In the genomic region with DNA sequence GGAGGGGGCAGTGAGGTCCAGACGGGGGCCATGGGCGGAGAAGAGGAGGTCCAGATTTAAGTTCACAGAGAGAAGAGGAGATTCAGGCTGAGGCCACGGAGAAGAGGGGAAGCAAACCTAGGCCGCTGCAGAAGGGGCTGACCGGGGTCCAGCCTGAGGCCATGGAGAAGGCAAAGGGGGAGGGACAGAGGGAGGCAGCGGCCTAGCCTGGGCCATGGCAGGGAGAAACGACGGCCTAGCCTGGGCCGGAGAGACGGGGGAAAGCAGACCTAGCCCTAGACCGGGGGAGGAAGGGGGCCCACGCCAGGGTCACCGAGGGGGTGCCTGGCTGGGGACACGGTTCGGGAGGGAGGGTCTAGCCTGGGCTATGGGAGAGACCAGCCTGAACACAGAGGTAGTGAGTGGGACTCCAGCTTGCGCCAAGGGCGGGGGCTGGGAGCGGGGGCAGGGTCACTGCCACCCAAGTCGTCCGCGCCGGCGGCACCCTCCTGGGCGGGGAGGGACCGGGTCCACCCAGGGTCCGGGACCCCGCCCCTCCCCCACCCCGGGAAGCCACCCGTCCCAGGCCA, we compare ENCODE assay signal across 8 cellular contexts. TPM values are rescaled to one million over a fixed set of nuclear protein-coding genes. Genes with fewer than 3 reads are reported as not detected.
A peak's percentile ranks its signal among the peaks of the same experiment; 100 is the strongest.
DNase-seq lines count a peak whose midpoint lies in the region; ATAC-seq, FAIRE-seq and TF ChIP-seq lines count a peak whose summit lies in the region.

No MANE protein-coding gene starts in this region.

- POLR2A ChIA-PET in H1 (lab: Charles Lee; ENCODE audit: partially characterized antibody): interaction anchor here (1.0 to 6.1 kb wide), 6 partner anchors 11 to 43 kb away, joined by 3 to 86 read pairs (median 4); no protein-coding TSS in a partner anchor

- H4K20me1 ChIP-seq in H1 (replicated peaks in 1 of 2; ENCODE audit: control insufficient read depth in 1 of 2, insufficient read depth in 2 of 2, low read length in 2 of 2): peaks cover 26 to 33% of the 10 kb centered on the region in 2 experiments

- H2BK12ac ChIP-seq in H1 (ENCODE audit: low read depth, low read length): peak overlapping the region; percentile 78; the same call in 1 of the 2 replicates

- H3K27me3 ChIP-seq in RWPE2 (ENCODE audit: insufficient read depth, poor library complexity, severe bottlenecking) (no peaks in the 10 kb centered on the region), H1 (replicated peaks in 1 of 4; ENCODE audit: control insufficient read depth in 3 of 4, extremely low read depth in 1 of 4, insufficient read depth in 3 of 4, low read length in 3 of 4) (no peaks in the 10 kb centered on the region), muscle layer of colon (ENCODE audit: control insufficient read depth in 1 of 2, insufficient read depth in 2 of 2, low read length in 2 of 2) (no peaks in the 10 kb centered on the region)

- peak overlapping the region; percentile 78 to 82 for H3K4me2 ChIP-seq in H1 (ENCODE audit: insufficient read depth in 1 of 2, low read depth in 2 of 2, low read length in 2 of 2)

- in situ Hi-C loops in GM13977 (cut with MboI; ENCODE audit: low pct_unique_long_range_greater_than_20kb, low sequenced_read_pairs, unreplicated experiment): no loop called here

- peaks cover 17% of the 10 kb centered on the region for H3K23me2 ChIP-seq in H1 (ENCODE audit: low read depth, low read length)

- H3K9me3 ChIP-seq in RWPE2 (ENCODE audit: severe bottlenecking) (no peaks in the 10 kb centered on the region), H1 (ENCODE audit: insufficient read depth in 2 of 2, low read depth in 1 of 2, low read length in 1 of 2) (no peaks in the 10 kb centered on the region), muscle layer of colon (ENCODE audit: low read length) (no peaks in the 10 kb centered on the region)

- DNase-seq in activated CD8-positive, alpha-beta memory T cell treated with anti-CD3 and anti-CD28 coated beads for 24 hours: peak; percentile 70
- no peak for DNase-seq in activated CD8-positive, alpha-beta memory T cell treated with anti-CD3 and anti-CD28 coated beads, Interleukin-2, amount 50 U/mL, for 48 hours
- peak; percentile 68 for DNase-seq in RWPE2 (ENCODE audit: low spot score)
- DNase-seq in H1 (ENCODE audit: low read depth in 1 of 2, low spot score in 2 of 2): peak in 1 of 2 experiments; percentile 77
- DNase-seq in NCI-H1436 (lab: John Stamatoyannopoulos, UW): no peak
- no peak for DNase-seq in GM13977 (ENCODE audit: low spot score)

- H4K91ac ChIP-seq in H1 (replicated peaks; ENCODE audit: insufficient read length, low read length): peak overlapping the region; percentile 68

- H2BK5ac ChIP-seq in H1 (ENCODE audit: low read depth, low read length): peak overlapping the region; percentile 98

- H3K79me2 ChIP-seq in H1 (ENCODE audit: control insufficient read depth in 1 of 2, insufficient read depth in 2 of 2, low read length in 2 of 2): peaks cover 33 to 58% of the 10 kb centered on the region in 2 experiments

- peak overlapping the region; percentile 6 for H3K4ac ChIP-seq in H1 (replicated peaks; ENCODE audit: insufficient read length, low read depth, low read length)

- no peak for FAIRE-seq in H1 (lab: Jason Lieb, UNC)

- 3% methylated on average over 13 of the region's 29 CpGs; no CpG with 5 or more reads in 1 of the 2 experiments for WGBS in H1 (ENCODE audit: extremely low coverage in 1 of 2, insufficient coverage in 1 of 2, insufficient read length in 1 of 2, insufficient replicate concordance in 2 of 2, low coverage in 1 of 2, low lambda C conversion rate in 2 of 2, missing lambda C conversion rate in 1 of 2), 2 experiments

- H2BK15ac ChIP-seq in H1 (ENCODE audit: low read length): peak overlapping the region; percentile 65; the same call in 1 of the 2 replicates

- peak in 1 of 2 experiments; percentile 45; a peak in 1 of 3 replicates for TF ChIP-seq POLR2A in H1 (IDR thresholded peaks at IDR 0.05; ENCODE audit: control extremely low read depth in 1 of 2, low read depth in 2 of 2, low read length in 2 of 2)

- H3K27ac ChIP-seq in RWPE2 (ENCODE audit: poor library complexity, severe bottlenecking) (peak overlapping the region; percentile 80), H1 (ENCODE audit: low read depth, low read length) (peak overlapping the region; percentile 92), muscle layer of colon (ENCODE audit: low read depth, low read length) (peak overlapping the region; percentile 92)

- H2AFZ ChIP-seq in H1 (ENCODE audit: low read length): no peak overlapping the region

- H3K79me1 ChIP-seq in H1 (ENCODE audit: low read depth, low read length): peaks cover 17% of the 10 kb centered on the region

- peak overlapping the region; percentile 87 for H4K5ac ChIP-seq in H1 (ENCODE audit: insufficient read length, low read depth, low read length)

- no peak for TF ChIP-seq CTCF in RWPE2 (IDR thresholded peaks at IDR 0.05; ENCODE audit: poor library complexity, severe bottlenecking)
- no peak for TF ChIP-seq CTCF in H1 (IDR thresholded peaks at IDR 0.05; ENCODE audit: control extremely low read depth in 1 of 3, insufficient read depth in 1 of 3, low read depth in 1 of 3, low read length in 3 of 3)
- no peak for TF ChIP-seq CTCF in GM13977 (IDR thresholded peaks at IDR 0.05; ENCODE audit: extremely low read depth, insufficient read depth, missing control alignments)

- peak overlapping the region; percentile 89 for H3K14ac ChIP-seq in H1 (ENCODE audit: insufficient read length)

- peak overlapping the region; percentile 29 for H2BK120ac ChIP-seq in H1 (replicated peaks; ENCODE audit: low read depth, low read length)

- peak overlapping the region; percentile 84 to 92 (median 86) for H3K9ac ChIP-seq in H1 (replicated peaks in 1 of 4; ENCODE audit: extremely low read depth in 1 of 4, low read depth in 3 of 4, low read length in 3 of 4)
- peak overlapping the region; percentile 97 for H3K9ac ChIP-seq in muscle layer of colon (ENCODE audit: low read length)

- H2AK5ac ChIP-seq in H1 (ENCODE audit: low read depth, low read length): no peak overlapping the region

- peak overlapping the region; percentile 34 for H3K56ac ChIP-seq in H1 (replicated peaks; ENCODE audit: insufficient read length, low read depth, low read length)

- no peak overlapping the region for H2BK20ac ChIP-seq in H1 (ENCODE audit: low read length)

- H3K4me1 ChIP-seq in RWPE2 (ENCODE audit: insufficient read depth, poor library complexity, severe bottlenecking) (peaks cover 17% of the 10 kb centered on the region), H1 (replicated peaks in 1 of 4; ENCODE audit: control insufficient read depth in 3 of 4, insufficient read depth in 4 of 4, low read length in 3 of 4) (peaks cover 26 to 48% (median 35%) of the 10 kb centered on the region in 4 experiments), muscle layer of colon (ENCODE audit: insufficient read depth, low read length) (peaks cover 60% of the 10 kb centered on the region)

- H3K36me3 ChIP-seq in RWPE2 (ENCODE audit: low read depth) (peaks cover 26% of the 10 kb centered on the region), H1 (ENCODE audit: control insufficient read depth in 2 of 4, insufficient read depth in 4 of 4, low read length in 3 of 4) (peaks cover 0 to 9% (median 0%) of the 10 kb centered on the region in 4 experiments; a peak in 1 of 8 replicates), muscle layer of colon (ENCODE audit: insufficient read depth, low read length) (no peaks in the 10 kb centered on the region)

- TF ChIP-seq RAD21 in H1 (IDR thresholded peaks at IDR 0.05 in 1 of 2, conservative IDR thresholded peaks at IDR 0.05 in 1 of 2; ENCODE audit: low read depth in 2 of 2, low read length in 2 of 2): no peak

- TF ChIP-seq EP300 in H1 (IDR thresholded peaks at IDR 0.05; ENCODE audit: borderline replicate concordance in 1 of 2, low read depth in 2 of 2, low read length in 2 of 2): no peak

- ATAC-seq in HG02885 (IDR thresholded peaks at IDR 0.05; ENCODE audit: poor library complexity, unreplicated experiment) (peak; percentile 23), RWPE2 (ENCODE audit: low read depth) (peak; percentile 44)

- peak overlapping the region; percentile 82 for H3K4me3 ChIP-seq in RWPE2 (ENCODE audit: severe bottlenecking)
- peak overlapping the region; percentile 83 to 99 (median 94) for H3K4me3 ChIP-seq in H1 (ENCODE audit: extremely low read depth in 1 of 4, insufficient read depth in 2 of 4, low read depth in 3 of 4, low read length in 4 of 4)
- H3K4me3 ChIP-seq in muscle layer of colon (ENCODE audit: low read depth in 1 of 2, low read length in 2 of 2): peak overlapping the region; percentile 89 to 97

- no peak overlapping the region for H3K23ac ChIP-seq in H1 (ENCODE audit: insufficient read length)

- H3K18ac ChIP-seq in H1 (ENCODE audit: extremely low read depth, low read length): peak overlapping the region; percentile 96

- CTCF ChIA-PET in H1 (lab: Charles Lee; ENCODE audit: partially characterized antibody): interaction anchor here (8.6 kb wide), 1 partner anchor 16 kb away, joined by 53 read pairs; no protein-coding TSS in a partner anchor

- H4K8ac ChIP-seq in H1 (ENCODE audit: extremely low read depth, insufficient read depth, low read length): peak overlapping the region; percentile 89

TF ChIP-seq in H1, 55 proteins besides CTCF, POLR2A, EP300 and RAD21 (continues in another document):
- TF ChIP-seq SIN3A (conservative IDR thresholded peaks at IDR 0.05 in 1 of 2, IDR thresholded peaks at IDR 0.05 in 1 of 2; ENCODE audit: low read depth in 1 of 2, low read length in 2 of 2) (no peak), TAF1 (IDR thresholded peaks at IDR 0.05; ENCODE audit: low read depth, low read length) (0 out of 2 replicates have a peak, but pooled peaks have one; percentile 59), KDM1A (IDR thresholded peaks at IDR 0.05; ENCODE audit: borderline replicate concordance, low read length) (peak; percentile 57; the same call in 1 of the 2 replicates), POU5F1 (IDR thresholded peaks at IDR 0.05; ENCODE audit: low read depth, low read length) (no peak), JUN (IDR thresholded peaks at IDR 0.05; ENCODE audit: low read depth, low read length) (no peak), PHF8 (conservative IDR thresholded peaks at IDR 0.05; ENCODE audit: low read depth, low read length) (peak; percentile 35; the same call in 1 of the 2 replicates)
- TF ChIP-seq, protein P1, sequence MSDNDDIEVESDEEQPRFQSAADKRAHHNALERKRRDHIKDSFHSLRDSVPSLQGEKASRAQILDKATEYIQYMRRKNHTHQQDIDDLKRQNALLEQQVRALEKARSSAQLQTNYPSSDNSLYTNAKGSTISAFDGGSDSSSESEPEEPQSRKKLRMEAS (IDR thresholded peaks at IDR 0.05): 0 out of 2 replicates have a peak, but pooled peaks have one; percentile 2

RNA-seq across cellular contexts. Expression of a gene that starts 0.5 kb away (rescaled TPM):
- 371 TPM in 2 replicates for total RNA-seq in H1 (2021; fragmentation: NEBNext Ultra II Directional; extraction: Animal tissue kit (Norgen Biotek cat#: 25700))
- polyA plus RNA-seq in H1 (2011; rRNA removed): 162 and 169 TPM in 2 replicates
- polyA plus RNA-seq in H1 (2011; cell fraction: cytosol; rRNA removed): 237 TPM
- 112 TPM for polyA plus RNA-seq in H1 (2011; cell fraction: nucleus; rRNA removed)
- 353 to 393 TPM (median 375 TPM) in 4 replicates for polyA plus RNA-seq in H1 (2012, experiment 1 of 2)
- polyA plus RNA-seq in H1 (2012, experiment 2 of 2): 493 TPM
- polyA plus RNA-seq in H1 (2013, experiment 1 of 2): 265 TPM
- 269 TPM for polyA plus RNA-seq in H1 (2013, experiment 2 of 2)
- 118 and 122 TPM in 2 replicates for polyA minus RNA-seq in H1 (2011; rRNA and poly(A)+ RNA removed)
- 88.9 TPM for polyA minus RNA-seq in H1 (2011; cell fraction: cytosol; rRNA and poly(A)+ RNA removed)
- polyA minus RNA-seq in H1 (2011; cell fraction: nucleus; rRNA and poly(A)+ RNA removed): 42.8 TPM

Comparison
In these comparisons a context has a peak if more than half of its experiments do, and no peak if none do; other contexts are left out.
1. DNase-seq: peak in activated CD8-positive, alpha-beta memory T cell treated with anti-CD3 and anti-CD28 coated beads for 24 hours (single experiment) and RWPE2 (single experiment); none in activated CD8-positive, alpha-beta memory T cell treated with anti-CD3 and anti-CD28 coated beads, Interleukin-2, amount 50 U/mL, for 48 hours (single experiment), NCI-H1436 (single experiment) and GM13977 (single experiment).
2. Peak in every context shown above with its lines, with median percentiles within 50 percentile points of each other: H3K27ac ChIP-seq and H3K4me3 ChIP-seq.